In the genomic region with DNA sequence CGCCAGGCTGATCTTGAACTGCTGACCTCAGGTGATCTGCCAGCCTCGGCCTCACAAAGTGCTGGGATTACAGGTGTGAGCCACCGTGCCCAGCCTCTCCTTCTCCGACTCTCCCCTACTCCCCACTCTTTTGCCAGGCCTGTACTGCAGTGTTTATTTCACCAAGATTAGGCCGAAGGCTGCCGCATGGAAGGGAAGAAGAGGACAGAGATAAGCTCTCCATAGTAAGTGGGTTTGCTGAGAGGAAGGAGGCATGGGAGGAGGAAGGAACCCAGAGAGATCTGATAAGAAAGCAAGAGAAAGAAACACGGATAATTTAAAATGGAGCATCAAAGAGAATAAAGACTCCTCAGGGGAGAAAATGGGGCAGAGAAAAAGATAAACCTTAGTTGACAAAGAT, we compare ENCODE assay signal across 25 cellular contexts. TPM values are rescaled to one million over a fixed set of nuclear protein-coding genes. Genes with fewer than 3 reads are reported as not detected.
DNase-seq lines count a peak whose midpoint lies in the region; ATAC-seq and TF ChIP-seq lines count a peak whose summit lies in the region.
"Had no signal": no experiment of that assay in that cellular context is flagged by ENCODE, and none has a peak within 500 bp of the region (broad histone marks: within the 10 kb centered on the region; RNA-seq: fewer than 3 reads in every experiment).

No MANE protein-coding gene starts in this region.

- TF ChIP-seq CTCF in activated B cell treated with CpG ODN at 0.5 μM for 24 hours (IDR thresholded peaks at IDR 0.05): no peak
- no peak for TF ChIP-seq CTCF in neutrophil (IDR thresholded peaks at IDR 0.05)
- no peak for TF ChIP-seq CTCF in testis (IDR thresholded peaks at IDR 0.05)
- TF ChIP-seq CTCF in prostate gland (IDR thresholded peaks at IDR 0.05): no peak
- no peak for TF ChIP-seq CTCF in esophagus squamous epithelium (IDR thresholded peaks at IDR 0.05)

- POLR2A ChIA-PET in activated B cell treated with CpG ODN at 0.5 μM for 24 hours (lab: Charles Lee): interaction anchor here (0.7 kb wide), 1 partner anchor 9 kb away, joined by 8 read pairs; no protein-coding TSS in a partner anchor

- H3K36me3 ChIP-seq in neutrophil: no peaks in the 10 kb centered on the region
- H3K36me3 ChIP-seq in testis (ENCODE audit: low read depth, missing control alignments): no peaks in the 10 kb centered on the region
- no peaks in the 10 kb centered on the region for H3K36me3 ChIP-seq in prostate gland
- no peaks in the 10 kb centered on the region for H3K36me3 ChIP-seq in esophagus squamous epithelium
- H3K36me3 ChIP-seq: BE2C, Peyer's patch had no signal

- ATAC-seq in stimulated activated naive CD8-positive, alpha-beta T cell treated with anti-CD3 and anti-CD28 coated beads, Interleukin-15, amount 100 ng/mL, for 72 hours: no peak
- ATAC-seq in stimulated activated naive CD8-positive, alpha-beta T cell treated with anti-CD3 and anti-CD28 coated beads, Interleukin-15, Interleukin-2, amounts not matched to agents 100 U/mL and 50 U/mL, for 24 hours: no peak
- ATAC-seq in activated B cell treated with CpG ODN at 0.5 μM for 24 hours (ENCODE audit: low read depth) (no peak), HG03097 (IDR thresholded peaks at IDR 0.05; ENCODE audit: low FRiP score, unreplicated experiment) (no peak)

- H3K4me3 ChIP-seq in neutrophil (ENCODE audit: low read depth in 1 of 2, low read length in 1 of 2) (peak overlapping the region in 1 of 2 experiments; percentile 25), testis (no peak overlapping the region), prostate gland (no peak overlapping the region), esophagus squamous epithelium (no peak overlapping the region)
- H3K4me3 ChIP-seq: Peyer's patch, SK-N-MC had no signal

- H3K4me3 Mint-ChIP-seq in stimulated activated naive CD8-positive, alpha-beta T cell treated with anti-CD3 and anti-CD28 coated beads, Interleukin-15, amount 100 ng/mL, for 72 hours: no peak overlapping the region
- no peak overlapping the region for H3K4me3 Mint-ChIP-seq in activated B cell treated with CpG ODN at 0.5 μM for 24 hours
- H3K4me3 Mint-ChIP-seq: CD4-positive, CD25-positive, alpha-beta regulatory T cell had no signal

- CTCF ChIA-PET in activated B cell treated with CpG ODN at 0.5 μM for 24 hours (lab: Charles Lee): interaction anchor here (1.4 to 2.6 kb wide), 2 partner anchors 41 to 46 kb away, joined by 3 to 7 read pairs; a partner anchor contains a TSS

- TF ChIP-seq POLR2A in testis (IDR thresholded peaks at IDR 0.05): no peak
- no peak for TF ChIP-seq POLR2A in prostate gland (IDR thresholded peaks at IDR 0.05)
- no peak for TF ChIP-seq POLR2A in esophagus squamous epithelium (IDR thresholded peaks at IDR 0.05)

- H3K9me3 ChIP-seq in neutrophil (no peaks in the 10 kb centered on the region), testis (no peaks in the 10 kb centered on the region), prostate gland (no peaks in the 10 kb centered on the region), esophagus squamous epithelium (no peaks in the 10 kb centered on the region)
- H3K9me3 ChIP-seq: BE2C, Peyer's patch had no signal

- WGBS in testis, 2 donors: 39 to 43% methylated on average over 7 of the region's 7 CpGs
- 82% methylated on average over 7 of the region's 7 CpGs for WGBS in prostate gland
- 76 to 80% methylated on average over 3 to 6 of the region's 7 CpGs for WGBS in esophagus squamous epithelium, 2 donors

- peak overlapping the region; percentile 2 to 23 for H3K27ac Mint-ChIP-seq in stimulated activated naive CD8-positive, alpha-beta T cell treated with anti-CD3 and anti-CD28 coated beads, Interleukin-15, amount 100 ng/mL, for 72 hours
- peak overlapping the region; percentile 33 for H3K27ac Mint-ChIP-seq in activated B cell treated with CpG ODN at 0.5 μM for 24 hours

- H3K4me1 Mint-ChIP-seq in stimulated activated naive CD8-positive, alpha-beta T cell treated with anti-CD3 and anti-CD28 coated beads, Interleukin-15, amount 100 ng/mL, for 72 hours: peaks cover 23% of the 10 kb centered on the region
- peaks cover 13% of the 10 kb centered on the region for H3K4me1 Mint-ChIP-seq in activated B cell treated with CpG ODN at 0.5 μM for 24 hours

- H3K27ac ChIP-seq in neutrophil (peak overlapping the region; percentile 55), testis (peak overlapping the region; percentile 33 to 41), prostate gland (no peak overlapping the region), esophagus squamous epithelium (no peak overlapping the region)
- H3K27ac ChIP-seq: 22Rv1, Peyer's patch, SK-N-MC had no signal

- no peaks in the 10 kb centered on the region for H3K27me3 Mint-ChIP-seq in stimulated activated naive CD8-positive, alpha-beta T cell treated with anti-CD3 and anti-CD28 coated beads, Interleukin-15, amount 100 ng/mL, for 72 hours
- no peaks in the 10 kb centered on the region for H3K27me3 Mint-ChIP-seq in activated B cell treated with CpG ODN at 0.5 μM for 24 hours
- H3K27me3 Mint-ChIP-seq: CD4-positive, CD25-positive, alpha-beta regulatory T cell had no signal

- no peaks in the 10 kb centered on the region for H3K27me3 ChIP-seq in neutrophil
- H3K27me3 ChIP-seq in testis: no peaks in the 10 kb centered on the region
- no peaks in the 10 kb centered on the region for H3K27me3 ChIP-seq in prostate gland (replicated peaks; ENCODE audit: insufficient read depth)
- H3K27me3 ChIP-seq in esophagus squamous epithelium: no peaks in the 10 kb centered on the region
- H3K27me3 ChIP-seq: BE2C, Peyer's patch had no signal

- H3K9me3 Mint-ChIP-seq in stimulated activated naive CD8-positive, alpha-beta T cell treated with anti-CD3 and anti-CD28 coated beads, Interleukin-15, amount 100 ng/mL, for 72 hours: no peaks in the 10 kb centered on the region
- H3K9me3 Mint-ChIP-seq in activated B cell treated with CpG ODN at 0.5 μM for 24 hours: no peaks in the 10 kb centered on the region
- H3K9me3 Mint-ChIP-seq: CD4-positive, CD25-positive, alpha-beta regulatory T cell had no signal

- peaks cover 43 to 44% of the 10 kb centered on the region in 2 experiments for H3K4me1 ChIP-seq in neutrophil (ENCODE audit: control insufficient read depth in 1 of 2, insufficient read depth in 1 of 2, low read depth in 1 of 2, low read length in 1 of 2)
- peaks cover 56% of the 10 kb centered on the region for H3K4me1 ChIP-seq in testis
- H3K4me1 ChIP-seq in prostate gland (replicated peaks): no peaks in the 10 kb centered on the region
- peaks cover 0 to 8% (median 0%) of the 10 kb centered on the region in 3 donors for H3K4me1 ChIP-seq in esophagus squamous epithelium
- H3K4me1 ChIP-seq: BE2C, Peyer's patch had no signal

- DNase-seq in stimulated activated naive CD8-positive, alpha-beta T cell treated with anti-CD3 and anti-CD28 coated beads, Interleukin-15, amount 100 ng/mL, for 72 hours: no peak
- no peak for DNase-seq in stimulated activated naive CD8-positive, alpha-beta T cell treated with anti-CD3 and anti-CD28 coated beads, Interleukin-15, Interleukin-2, amounts not matched to agents 100 U/mL and 50 U/mL, for 24 hours
- no peak for DNase-seq in activated B cell treated with CpG ODN at 0.5 μM for 24 hours
- no peak for DNase-seq in testis
- no peak for DNase-seq in prostate gland (ENCODE audit: low spot score)
- DNase-seq in esophagus squamous epithelium (lab: John Stamatoyannopoulos, UW): no peak
- DNase-seq: BE2C; CD4-positive, CD25-positive, alpha-beta regulatory T cell; DMS153; DND-41; H7; NCI-H1105; NCI-H1436 treated with DMSO at 0.1 percent for 48 hours; NCI-H187 treated with DMSO at 0.1 percent for 48 hours; NCI-H69; Peyer's patch; SIG-M5 had no signal

- intact Hi-C loops in activated B cell treated with CpG ODN at 0.5 μM for 24 hours (cut with micrococcal nuclease) (no loop called here), testis (cut with DNase I; ENCODE audit: low total_unique reads) (loop anchor here (10.0 kb wide), 1 partner anchor 180 kb away; a partner anchor contains a TSS), prostate gland (cut with DNase I) (no loop called here), esophagus squamous epithelium (cut with DNase I) (loop anchor here (10.0 kb wide), 1 partner anchor 50 kb away; a partner anchor contains a TSS)

- no peaks in the 10 kb centered on the region for H3K36me3 Mint-ChIP-seq in activated B cell treated with CpG ODN at 0.5 μM for 24 hours (ENCODE audit: low read depth)
- H3K36me3 Mint-ChIP-seq: CD4-positive, CD25-positive, alpha-beta regulatory T cell had no signal

RNA-seq across cellular contexts. Expression of a gene that starts 8.7 kb away (rescaled TPM):
- total RNA-seq in activated B cell treated with CpG ODN at 0.5 μM for 24 hours: 1.2 TPM in 2 replicates
- 10 to 100 TPM; 36.8 to 47.8 TPM for total RNA-seq in testis
- polyA plus RNA-seq in testis (ENCODE audit: insufficient read depth, low read depth, low replicate concordance): 15.2 TPM
- total RNA-seq in prostate gland: 10 to 100 TPM in 1 of 2 donors, under 1 TPM in 1; 0.32 to 31.9 TPM
- total RNA-seq in esophagus squamous epithelium: under 1 TPM in 2 of 4 donors, not detected in 2; 0.09 to 0.19 TPM

RNA-seq across cellular contexts. Expression of a gene that starts 26.0 kb away (rescaled TPM):
- 25.8 and 27.6 TPM in 2 replicates for total RNA-seq in activated B cell treated with CpG ODN at 0.5 μM for 24 hours
- total RNA-seq in testis: 10 to 100 TPM; 10.2 to 14.1 TPM
- 5.4 TPM for polyA plus RNA-seq in testis (ENCODE audit: insufficient read depth, low read depth, low replicate concordance)
- total RNA-seq in prostate gland: 10 to 100 TPM in 1 of 2 donors, under 1 TPM in 1; 0.50 to 10.5 TPM
- 1 to 10 TPM in 3 of 4 donors, under 1 TPM in 1; 0.68 to 5.3 (median 4.1) TPM for total RNA-seq in esophagus squamous epithelium

RNA-seq across cellular contexts. Expression of a gene that starts 27.2 kb away (rescaled TPM):
- total RNA-seq in activated B cell treated with CpG ODN at 0.5 μM for 24 hours: not detected in 2 replicates
- total RNA-seq in testis: 1 to 10 TPM; 3.2 to 4.0 TPM
- polyA plus RNA-seq in testis (ENCODE audit: insufficient read depth, low read depth, low replicate concordance): 0.47 TPM
- total RNA-seq in prostate gland: 1 to 10 TPM in 1 of 2 donors, not detected in 1; 4.0 TPM
- total RNA-seq in esophagus squamous epithelium: not detected
- total RNA-seq: H7, LHCN-M2, MCF 10A, OCI-LY7 had no signal

RNA-seq across cellular contexts. Expression of a gene that starts 34.2 kb away (rescaled TPM):
- total RNA-seq in activated B cell treated with CpG ODN at 0.5 μM for 24 hours (63.0 and 82.0 TPM in 2 replicates), testis (10 to 100 TPM; 16.4 to 17.2 TPM), prostate gland (10 to 100 TPM in 1 of 2 donors, 1 to 10 TPM in 1; 5.2 to 15.5 TPM), esophagus squamous epithelium (10 to 100 TPM; 10.3 to 36.2 (median 30.7) TPM)
- 7.2 TPM for polyA plus RNA-seq in testis (ENCODE audit: insufficient read depth, low read depth, low replicate concordance)

RNA-seq across cellular contexts. Expression of a gene that starts 46.4 kb away (rescaled TPM):
- total RNA-seq in activated B cell treated with CpG ODN at 0.5 μM for 24 hours: 0.49 and 0.62 TPM in 2 replicates
- 1 to 10 TPM; 1.1 to 1.7 TPM for total RNA-seq in testis
- 0.79 TPM for polyA plus RNA-seq in testis (ENCODE audit: insufficient read depth, low read depth, low replicate concordance)
- total RNA-seq in prostate gland: not detected
- total RNA-seq in esophagus squamous epithelium: under 1 TPM in 1 of 4 donors, not detected in 3; 0.26 TPM
- total RNA-seq: LHCN-M2, NCI-H460 had no signal

Comparison
In these comparisons a context has a peak if more than half of its experiments do, and no peak if none do; other contexts are left out.
1. H3K27ac ChIP-seq: peak in neutrophil (single experiment) and testis (2 of 2); none in prostate gland (0 of 2) and esophagus squamous epithelium (0 of 4).
2. intact Hi-C loops: an anchor here in testis (10.0 kb wide) and esophagus squamous epithelium (10.0 kb wide); none called in activated B cell treated with CpG ODN at 0.5 μM for 24 hours and prostate gland.